Comparison of ENCODE assay signal across 29 cellular contexts in genomic region chr1:6937048-6937447, GRCh38.
"Had no signal": no experiment of that assay in that cellular context is flagged by ENCODE, and none has a peak within 500 bp of the region (broad histone marks: within the 10 kb centered on the region; RNA-seq: fewer than 3 reads in every experiment).

No MANE protein-coding gene starts in this region.

- ATAC-seq: activated CD4-positive, alpha-beta T cell treated with anti-CD3 and anti-CD28 coated beads for 36 hours; activated CD8-positive, alpha-beta memory T cell treated with anti-CD3 and anti-CD28 coated beads, Interleukin-2, amount 10 ng/mL, durations not matched to agents 7 days and 5 days; activated CD8-positive, alpha-beta T cell treated with anti-CD3 and anti-CD28 coated beads, Interleukin-2, amount 10 ng/mL, durations not matched to agents 7 days and 5 days; activated naive CD8-positive, alpha-beta T cell treated with anti-CD3 and anti-CD28 coated beads, Interleukin-2, amount 50 U/mL, for 24 hours; esophagus mucosa; T-helper 17 cell had no signal

- FAIRE-seq: endometrium, frontal cortex had no signal

- H3K36me3 ChIP-seq: adrenal gland, breast epithelium, cardiac muscle cell, colonic mucosa had no signal

- DNase-seq: activated CD4-positive, alpha-beta memory T cell treated with anti-CD3 and anti-CD28 coated beads for 36 hours; activated CD4-positive, alpha-beta T cell treated with anti-CD3 and anti-CD28 coated beads for 36 hours; activated CD4-positive, alpha-beta T cell treated with anti-CD3 and anti-CD28 coated beads, Interleukin-2, amount 10 ng/mL, durations not matched to agents 24 days and 14 days; activated CD4-positive, CD25-positive, alpha-beta regulatory T cell; activated CD4-positive, CD25-positive, alpha-beta regulatory T cell treated with anti-CD3 and anti-CD28 coated beads, Interleukin-2, amount 50 U/mL, for 72 hours; activated CD8-positive, alpha-beta memory T cell treated with anti-CD3 and anti-CD28 coated beads, Interleukin-2, amount 10 ng/mL, durations not matched to agents 7 days and 5 days; activated CD8-positive, alpha-beta memory T cell treated with anti-CD3 and anti-CD28 coated beads, Interleukin-2, amount 50 U/mL, for 4 hours; activated CD8-positive, alpha-beta T cell treated with anti-CD3 and anti-CD28 coated beads, Interleukin-2, amount 10 ng/mL, durations not matched to agents 7 days and 5 days; activated effector memory CD4-positive, alpha-beta T cell treated with anti-CD3 and anti-CD28 coated beads, Interleukin-2, amount 50 U/mL, for 16 hours; activated naive CD4-positive, alpha-beta T cell treated with anti-CD3 and anti-CD28 coated beads for 36 hours; activated naive CD8-positive, alpha-beta T cell treated with anti-CD3 and anti-CD28 coated beads for 36 hours; activated naive CD8-positive, alpha-beta T cell treated with anti-CD3 and anti-CD28 coated beads, Interleukin-2, amount 50 U/mL, for 24 hours; activated T-cell treated with anti-CD3 and anti-CD28 coated beads, Interleukin-2, amount 50 U/mL, for 1 hour; activated T-cell treated with anti-CD3 and anti-CD28 coated beads, Interleukin-2, amount 50 U/mL, for 48 hours; adrenal gland; amygdala; aorta; central memory CD4-positive, alpha-beta T cell; cerebellar nuclear complex; colonic mucosa; effector CD8-positive, alpha-beta T cell; foreskin fibroblast; head of caudate nucleus; T-helper 17 cell had no signal

- H3K27ac ChIP-seq: adrenal gland, breast epithelium, cardiac muscle cell, colonic mucosa had no signal

- H3K4me3 ChIP-seq: adrenal gland, breast epithelium, cardiac muscle cell, colonic mucosa had no signal

- H3K4me1 ChIP-seq: adrenal gland, breast epithelium, colonic mucosa had no signal

- H3K27me3 ChIP-seq: adrenal gland, breast epithelium, cardiac muscle cell, colonic mucosa had no signal

- H3K9me3 ChIP-seq: adrenal gland, breast epithelium, colonic mucosa had no signal
